ENCODE assay signal across 1 cellular context in the genomic region with DNA sequence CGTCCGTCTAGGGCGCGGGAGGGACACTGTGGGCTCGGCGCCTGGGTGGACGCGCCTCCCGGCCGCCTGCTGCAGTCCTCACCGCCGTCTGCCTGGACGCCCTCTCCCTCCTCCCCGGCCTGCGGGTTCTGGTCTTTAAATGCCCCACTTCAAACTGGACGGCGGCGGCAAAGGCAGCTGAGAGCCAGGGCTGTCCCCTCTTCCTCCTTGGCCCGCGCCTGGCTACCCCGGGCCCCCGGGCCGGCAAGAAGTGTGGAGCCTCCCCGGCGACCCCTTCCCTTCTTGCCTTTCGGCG.
A peak's percentile ranks its signal among the peaks of the same experiment; 100 is the strongest.
TF ChIP-seq lines count a peak whose summit lies in the region.

No MANE protein-coding gene starts in this region.

TF ChIP-seq in HepG2, 621 proteins besides CTCF, POLR2A, EP300 and RAD21 (continued from another document and continues in another):
- TF ChIP-seq ZSCAN31 (CRISPR knock-in tag; IDR thresholded peaks at IDR 0.05; ENCODE audit: low read depth) (peak; percentile 47; the same call in 1 of the 2 replicates), KLF15 (CRISPR knock-in tag; IDR thresholded peaks at IDR 0.05; ENCODE audit: borderline replicate concordance) (0 out of 2 replicates have a peak, but pooled peaks have one; percentile 35), ZNF775 (CRISPR knock-in tag; IDR thresholded peaks at IDR 0.05; ENCODE audit: borderline replicate concordance) (no peak), ZSCAN9 (CRISPR knock-in tag; IDR thresholded peaks at IDR 0.05; ENCODE audit: borderline replicate concordance) (no peak), FOXJ3 (CRISPR knock-in tag; IDR thresholded peaks at IDR 0.05; ENCODE audit: borderline replicate concordance) (peak; percentile 37; the same call in 1 of the 2 replicates), ZNF772 (CRISPR knock-in tag; IDR thresholded peaks at IDR 0.05) (peak; percentile 87), ELF4 (CRISPR knock-in tag; IDR thresholded peaks at IDR 0.05; ENCODE audit: borderline replicate concordance) (no peak; the same call in 1 of the 2 replicates), HIVEP1 (CRISPR knock-in tag; IDR thresholded peaks at IDR 0.05) (0 out of 2 replicates have a peak, but pooled peaks have one; percentile 21), PHF20 (CRISPR knock-in tag; IDR thresholded peaks at IDR 0.05) (no peak), RXRB (CRISPR knock-in tag; IDR thresholded peaks at IDR 0.05; ENCODE audit: borderline replicate concordance) (no peak), MEF2D (CRISPR knock-in tag; IDR thresholded peaks at IDR 0.05) (0 out of 2 replicates have a peak, but pooled peaks have one; percentile 62), HNRNPLL (IDR thresholded peaks at IDR 0.05; ENCODE audit: low read depth, low read length, poor library complexity, severe bottlenecking) (peak; percentile 21), KMT2A (CRISPR knock-in tag; IDR thresholded peaks at IDR 0.05) (0 out of 2 replicates have a peak, but pooled peaks have one; percentile 68), ZNF263 (CRISPR knock-in tag; IDR thresholded peaks at IDR 0.05) (peak; percentile 97), WIZ (CRISPR knock-in tag; IDR thresholded peaks at IDR 0.05) (0 out of 2 replicates have a peak, but pooled peaks have one; percentile 8), ZSCAN22 (CRISPR knock-in tag; IDR thresholded peaks at IDR 0.05) (peak; percentile 41; the same call in 1 of the 2 replicates)
- TF ChIP-seq, protein P1, sequence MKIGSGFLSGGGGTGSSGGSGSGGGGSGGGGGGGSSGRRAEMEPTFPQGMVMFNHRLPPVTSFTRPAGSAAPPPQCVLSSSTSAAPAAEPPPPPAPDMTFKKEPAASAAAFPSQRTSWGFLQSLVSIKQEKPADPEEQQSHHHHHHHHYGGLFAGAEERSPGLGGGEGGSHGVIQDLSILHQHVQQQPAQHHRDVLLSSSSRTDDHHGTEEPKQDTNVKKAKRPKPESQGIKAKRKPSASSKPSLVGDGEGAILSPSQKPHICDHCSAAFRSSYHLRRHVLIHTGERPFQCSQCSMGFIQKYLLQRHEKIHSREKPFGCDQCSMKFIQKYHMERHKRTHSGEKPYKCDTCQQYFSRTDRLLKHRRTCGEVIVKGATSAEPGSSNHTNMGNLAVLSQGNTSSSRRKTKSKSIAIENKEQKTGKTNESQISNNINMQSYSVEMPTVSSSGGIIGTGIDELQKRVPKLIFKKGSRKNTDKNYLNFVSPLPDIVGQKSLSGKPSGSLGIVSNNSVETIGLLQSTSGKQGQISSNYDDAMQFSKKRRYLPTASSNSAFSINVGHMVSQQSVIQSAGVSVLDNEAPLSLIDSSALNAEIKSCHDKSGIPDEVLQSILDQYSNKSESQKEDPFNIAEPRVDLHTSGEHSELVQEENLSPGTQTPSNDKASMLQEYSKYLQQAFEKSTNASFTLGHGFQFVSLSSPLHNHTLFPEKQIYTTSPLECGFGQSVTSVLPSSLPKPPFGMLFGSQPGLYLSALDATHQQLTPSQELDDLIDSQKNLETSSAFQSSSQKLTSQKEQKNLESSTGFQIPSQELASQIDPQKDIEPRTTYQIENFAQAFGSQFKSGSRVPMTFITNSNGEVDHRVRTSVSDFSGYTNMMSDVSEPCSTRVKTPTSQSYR (CRISPR knock-in tag; IDR thresholded peaks at IDR 0.05; ENCODE audit: borderline replicate concordance), result no peak
- TF ChIP-seq, protein P2, sequence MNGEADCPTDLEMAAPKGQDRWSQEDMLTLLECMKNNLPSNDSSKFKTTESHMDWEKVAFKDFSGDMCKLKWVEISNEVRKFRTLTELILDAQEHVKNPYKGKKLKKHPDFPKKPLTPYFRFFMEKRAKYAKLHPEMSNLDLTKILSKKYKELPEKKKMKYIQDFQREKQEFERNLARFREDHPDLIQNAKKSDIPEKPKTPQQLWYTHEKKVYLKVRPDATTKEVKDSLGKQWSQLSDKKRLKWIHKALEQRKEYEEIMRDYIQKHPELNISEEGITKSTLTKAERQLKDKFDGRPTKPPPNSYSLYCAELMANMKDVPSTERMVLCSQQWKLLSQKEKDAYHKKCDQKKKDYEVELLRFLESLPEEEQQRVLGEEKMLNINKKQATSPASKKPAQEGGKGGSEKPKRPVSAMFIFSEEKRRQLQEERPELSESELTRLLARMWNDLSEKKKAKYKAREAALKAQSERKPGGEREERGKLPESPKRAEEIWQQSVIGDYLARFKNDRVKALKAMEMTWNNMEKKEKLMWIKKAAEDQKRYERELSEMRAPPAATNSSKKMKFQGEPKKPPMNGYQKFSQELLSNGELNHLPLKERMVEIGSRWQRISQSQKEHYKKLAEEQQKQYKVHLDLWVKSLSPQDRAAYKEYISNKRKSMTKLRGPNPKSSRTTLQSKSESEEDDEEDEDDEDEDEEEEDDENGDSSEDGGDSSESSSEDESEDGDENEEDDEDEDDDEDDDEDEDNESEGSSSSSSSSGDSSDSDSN (CRISPR knock-in tag; IDR thresholded peaks at IDR 0.05), result peak; percentile 64; the same call in 1 of the 2 replicates
- TF ChIP-seq, protein P3, sequence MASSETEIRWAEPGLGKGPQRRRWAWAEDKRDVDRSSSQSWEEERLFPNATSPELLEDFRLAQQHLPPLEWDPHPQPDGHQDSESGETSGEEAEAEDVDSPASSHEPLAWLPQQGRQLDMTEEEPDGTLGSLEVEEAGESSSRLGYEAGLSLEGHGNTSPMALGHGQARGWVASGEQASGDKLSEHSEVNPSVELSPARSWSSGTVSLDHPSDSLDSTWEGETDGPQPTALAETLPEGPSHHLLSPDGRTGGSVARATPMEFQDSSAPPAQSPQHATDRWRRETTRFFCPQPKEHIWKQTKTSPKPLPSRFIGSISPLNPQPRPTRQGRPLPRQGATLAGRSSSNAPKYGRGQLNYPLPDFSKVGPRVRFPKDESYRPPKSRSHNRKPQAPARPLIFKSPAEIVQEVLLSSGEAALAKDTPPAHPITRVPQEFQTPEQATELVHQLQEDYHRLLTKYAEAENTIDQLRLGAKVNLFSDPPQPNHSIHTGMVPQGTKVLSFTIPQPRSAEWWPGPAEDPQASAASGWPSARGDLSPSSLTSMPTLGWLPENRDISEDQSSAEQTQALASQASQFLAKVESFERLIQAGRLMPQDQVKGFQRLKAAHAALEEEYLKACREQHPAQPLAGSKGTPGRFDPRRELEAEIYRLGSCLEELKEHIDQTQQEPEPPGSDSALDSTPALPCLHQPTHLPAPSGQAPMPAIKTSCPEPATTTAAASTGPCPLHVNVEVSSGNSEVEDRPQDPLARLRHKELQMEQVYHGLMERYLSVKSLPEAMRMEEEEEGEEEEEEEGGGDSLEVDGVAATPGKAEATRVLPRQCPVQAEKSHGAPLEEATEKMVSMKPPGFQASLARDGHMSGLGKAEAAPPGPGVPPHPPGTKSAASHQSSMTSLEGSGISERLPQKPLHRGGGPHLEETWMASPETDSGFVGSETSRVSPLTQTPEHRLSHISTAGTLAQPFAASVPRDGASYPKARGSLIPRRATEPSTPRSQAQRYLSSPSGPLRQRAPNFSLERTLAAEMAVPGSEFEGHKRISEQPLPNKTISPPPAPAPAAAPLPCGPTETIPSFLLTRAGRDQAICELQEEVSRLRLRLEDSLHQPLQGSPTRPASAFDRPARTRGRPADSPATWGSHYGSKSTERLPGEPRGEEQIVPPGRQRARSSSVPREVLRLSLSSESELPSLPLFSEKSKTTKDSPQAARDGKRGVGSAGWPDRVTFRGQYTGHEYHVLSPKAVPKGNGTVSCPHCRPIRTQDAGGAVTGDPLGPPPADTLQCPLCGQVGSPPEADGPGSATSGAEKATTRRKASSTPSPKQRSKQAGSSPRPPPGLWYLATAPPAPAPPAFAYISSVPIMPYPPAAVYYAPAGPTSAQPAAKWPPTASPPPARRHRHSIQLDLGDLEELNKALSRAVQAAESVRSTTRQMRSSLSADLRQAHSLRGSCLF (CRISPR knock-in tag; IDR thresholded peaks at IDR 0.05; ENCODE audit: borderline replicate concordance), result no peak
- TF ChIP-seq, protein P4, sequence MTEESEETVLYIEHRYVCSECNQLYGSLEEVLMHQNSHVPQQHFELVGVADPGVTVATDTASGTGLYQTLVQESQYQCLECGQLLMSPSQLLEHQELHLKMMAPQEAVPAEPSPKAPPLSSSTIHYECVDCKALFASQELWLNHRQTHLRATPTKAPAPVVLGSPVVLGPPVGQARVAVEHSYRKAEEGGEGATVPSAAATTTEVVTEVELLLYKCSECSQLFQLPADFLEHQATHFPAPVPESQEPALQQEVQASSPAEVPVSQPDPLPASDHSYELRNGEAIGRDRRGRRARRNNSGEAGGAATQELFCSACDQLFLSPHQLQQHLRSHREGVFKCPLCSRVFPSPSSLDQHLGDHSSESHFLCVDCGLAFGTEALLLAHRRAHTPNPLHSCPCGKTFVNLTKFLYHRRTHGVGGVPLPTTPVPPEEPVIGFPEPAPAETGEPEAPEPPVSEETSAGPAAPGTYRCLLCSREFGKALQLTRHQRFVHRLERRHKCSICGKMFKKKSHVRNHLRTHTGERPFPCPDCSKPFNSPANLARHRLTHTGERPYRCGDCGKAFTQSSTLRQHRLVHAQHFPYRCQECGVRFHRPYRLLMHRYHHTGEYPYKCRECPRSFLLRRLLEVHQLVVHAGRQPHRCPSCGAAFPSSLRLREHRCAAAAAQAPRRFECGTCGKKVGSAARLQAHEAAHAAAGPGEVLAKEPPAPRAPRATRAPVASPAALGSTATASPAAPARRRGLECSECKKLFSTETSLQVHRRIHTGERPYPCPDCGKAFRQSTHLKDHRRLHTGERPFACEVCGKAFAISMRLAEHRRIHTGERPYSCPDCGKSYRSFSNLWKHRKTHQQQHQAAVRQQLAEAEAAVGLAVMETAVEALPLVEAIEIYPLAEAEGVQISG (CRISPR knock-in tag; IDR thresholded peaks at IDR 0.05), result 0 out of 2 replicates have a peak, but pooled peaks have one; percentile 7
- TF ChIP-seq, protein P5, sequence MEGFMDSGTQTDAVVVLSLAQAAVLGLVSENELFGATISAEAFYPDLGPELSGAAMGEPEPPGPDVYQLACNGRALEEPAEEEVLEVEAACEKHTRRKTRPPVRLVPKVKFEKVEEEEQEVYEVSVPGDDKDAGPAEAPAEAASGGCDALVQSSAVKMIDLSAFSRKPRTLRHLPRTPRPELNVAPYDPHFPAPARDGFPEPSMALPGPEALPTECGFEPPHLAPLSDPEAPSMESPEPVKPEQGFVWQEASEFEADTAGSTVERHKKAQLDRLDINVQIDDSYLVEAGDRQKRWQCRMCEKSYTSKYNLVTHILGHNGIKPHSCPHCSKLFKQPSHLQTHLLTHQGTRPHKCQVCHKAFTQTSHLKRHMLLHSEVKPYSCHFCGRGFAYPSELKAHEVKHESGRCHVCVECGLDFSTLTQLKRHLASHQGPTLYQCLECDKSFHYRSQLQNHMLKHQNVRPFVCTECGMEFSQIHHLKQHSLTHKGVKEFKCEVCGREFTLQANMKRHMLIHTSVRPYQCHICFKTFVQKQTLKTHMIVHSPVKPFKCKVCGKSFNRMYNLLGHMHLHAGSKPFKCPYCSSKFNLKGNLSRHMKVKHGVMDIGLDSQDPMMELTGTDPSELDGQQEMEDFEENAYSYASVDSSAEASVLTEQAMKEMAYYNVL (CRISPR knock-in tag; IDR thresholded peaks at IDR 0.05; ENCODE audit: borderline replicate concordance), result 0 out of 2 replicates have a peak, but pooled peaks have one; percentile 16
- TF ChIP-seq, protein P6, sequence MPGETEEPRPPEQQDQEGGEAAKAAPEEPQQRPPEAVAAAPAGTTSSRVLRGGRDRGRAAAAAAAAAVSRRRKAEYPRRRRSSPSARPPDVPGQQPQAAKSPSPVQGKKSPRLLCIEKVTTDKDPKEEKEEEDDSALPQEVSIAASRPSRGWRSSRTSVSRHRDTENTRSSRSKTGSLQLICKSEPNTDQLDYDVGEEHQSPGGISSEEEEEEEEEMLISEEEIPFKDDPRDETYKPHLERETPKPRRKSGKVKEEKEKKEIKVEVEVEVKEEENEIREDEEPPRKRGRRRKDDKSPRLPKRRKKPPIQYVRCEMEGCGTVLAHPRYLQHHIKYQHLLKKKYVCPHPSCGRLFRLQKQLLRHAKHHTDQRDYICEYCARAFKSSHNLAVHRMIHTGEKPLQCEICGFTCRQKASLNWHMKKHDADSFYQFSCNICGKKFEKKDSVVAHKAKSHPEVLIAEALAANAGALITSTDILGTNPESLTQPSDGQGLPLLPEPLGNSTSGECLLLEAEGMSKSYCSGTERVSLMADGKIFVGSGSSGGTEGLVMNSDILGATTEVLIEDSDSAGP (CRISPR knock-in tag; IDR thresholded peaks at IDR 0.05; ENCODE audit: borderline replicate concordance), result peak; percentile 73
